ENCODE assay signal across 17 cellular contexts in genomic region chr3:111210003-111210699, GRCh38.
DNase-seq lines count a peak whose midpoint lies in the region; ATAC-seq and TF ChIP-seq lines count a peak whose summit lies in the region.
"Had no signal": no experiment of that assay in that cellular context is flagged by ENCODE, and none has a peak within 500 bp of the region (broad histone marks: within the 10 kb centered on the region; RNA-seq: fewer than 3 reads in every experiment).

No MANE protein-coding gene starts in this region.

- no peak overlapping the region for H4K8ac ChIP-seq in IMR-90 (ENCODE audit: low read depth in 2 of 2, low read length in 2 of 2)

- no peak overlapping the region for H2BK120ac ChIP-seq in IMR-90 (ENCODE audit: low read depth, low read length)

- no peak overlapping the region for H3K14ac ChIP-seq in IMR-90 (replicated peaks; ENCODE audit: low read depth, low read length)

- H2BK15ac ChIP-seq in IMR-90 (ENCODE audit: low read depth, low read length): no peak overlapping the region

- no peak overlapping the region for H2BK20ac ChIP-seq in IMR-90 (ENCODE audit: low read depth, low read length)

- ATAC-seq in DND-41 (ENCODE audit: insufficient read depth, low read depth) (no peak), IMR-90 (ENCODE audit: low read depth) (peak; percentile 67), heart right ventricle (no peak), natural killer cell (no peak)
- ATAC-seq: activated T-helper 17 cell treated with anti-CD3 and anti-CD28 coated beads, Interleukin-2, amount 50 U/mL, for 72 hours; CD8-positive, alpha-beta T cell; HepG2; natural killer cell treated with Interleukin-12 subunit alpha and Interleukin-12 subunit beta and Interleukin-15 and Interleukin-18, amount 100 ng/mL, for 72 hours had no signal

- H4K5ac ChIP-seq in IMR-90 (ENCODE audit: low read depth, low read length): no peak overlapping the region

- H3K23ac ChIP-seq in IMR-90 (ENCODE audit: low read depth, low read length): no peak overlapping the region

- no peak for TF ChIP-seq EP300 in ovary (IDR thresholded peaks at IDR 0.05)

- no peak overlapping the region for H3K56ac ChIP-seq in IMR-90 (ENCODE audit: extremely low read depth, insufficient read depth, low read length)

- dilution Hi-C loops in IMR-90 (cut with HindIII; ENCODE audit: low sequenced_read_pairs, unreplicated experiment): no loop called here

- H2BK5ac ChIP-seq in IMR-90 (ENCODE audit: low read depth, low read length, poor library complexity, severe bottlenecking): peak overlapping the region; percentile 29

- no peaks in the 10 kb centered on the region for H3K4me1 ChIP-seq in DND-41 (ENCODE audit: insufficient read depth, low read length)
- H3K4me1 ChIP-seq in IMR-90 (ENCODE audit: control insufficient read depth, insufficient read depth, low read length): peaks cover 5% of the 10 kb centered on the region
- no peaks in the 10 kb centered on the region for H3K4me1 ChIP-seq in heart right ventricle
- H3K4me1 ChIP-seq in ovary (ENCODE audit: insufficient read depth): no peaks in the 10 kb centered on the region

- no CpG with 5 or more reads among the region's 1 CpG for WGBS in IMR-90 (ENCODE audit: extremely low coverage in 2 of 2, insufficient read length in 1 of 2), 2 experiments
- 55 to 91% methylated on average over 1 of the region's 1 CpG for WGBS in heart right ventricle, 2 donors
- WGBS in ovary, 3 donors: 74 to 78% (median 75%) methylated on average over 1 of the region's 1 CpG

- POLR2A ChIA-PET in IMR-90 (lab: Charles Lee; ENCODE audit: unreplicated experiment): no interaction called here

- H3K4me3 ChIP-seq in DND-41 (ENCODE audit: low read depth in 1 of 2, low read length in 2 of 2): no peak overlapping the region
- H3K4me3 ChIP-seq in IMR-90 (ENCODE audit: insufficient read depth, low read depth, low read length): no peak overlapping the region
- H3K4me3 ChIP-seq in heart right ventricle: no peak overlapping the region
- H3K4me3 ChIP-seq in ovary: no peak overlapping the region
- H3K4me3 ChIP-seq: skin epidermis had no signal

- no peaks in the 10 kb centered on the region for H3K27me3 ChIP-seq in DND-41 (ENCODE audit: insufficient read depth, low read length, poor library complexity)
- no peaks in the 10 kb centered on the region for H3K27me3 ChIP-seq in IMR-90 (ENCODE audit: control insufficient read depth, insufficient read depth, low read length)
- H3K27me3 ChIP-seq in heart right ventricle: no peaks in the 10 kb centered on the region
- no peaks in the 10 kb centered on the region for H3K27me3 ChIP-seq in ovary

- no peak overlapping the region for H3K4me3 Mint-ChIP-seq in natural killer cell
- H3K4me3 Mint-ChIP-seq: activated T-helper 17 cell treated with anti-CD3 and anti-CD28 coated beads, Interleukin-2, amount 50 U/mL, for 72 hours; CD8-positive, alpha-beta T cell; natural killer cell treated with Interleukin-12 subunit alpha and Interleukin-12 subunit beta and Interleukin-15 and Interleukin-18, amount 100 ng/mL, for 72 hours had no signal

- no peak overlapping the region for H3K27ac Mint-ChIP-seq in natural killer cell
- H3K27ac Mint-ChIP-seq: activated T-helper 17 cell treated with anti-CD3 and anti-CD28 coated beads, Interleukin-2, amount 50 U/mL, for 72 hours; CD8-positive, alpha-beta T cell; natural killer cell treated with Interleukin-12 subunit alpha and Interleukin-12 subunit beta and Interleukin-15 and Interleukin-18, amount 100 ng/mL, for 72 hours had no signal

- no peak overlapping the region for H4K91ac ChIP-seq in IMR-90 (ENCODE audit: insufficient read depth, low read depth, low read length)

- no peak overlapping the region for H3K4me2 ChIP-seq in DND-41 (ENCODE audit: insufficient read depth, low read length)
- peak overlapping the region; percentile 39; the same call in 1 of the 2 replicates for H3K4me2 ChIP-seq in IMR-90 (ENCODE audit: low read depth, low read length)

- in situ Hi-C loops in IMR-90 (cut with MboI; ENCODE audit: low sequenced_read_pairs): no loop called here

- no peak overlapping the region; the same call in 1 of the 2 replicates for H3K4ac ChIP-seq in IMR-90 (ENCODE audit: low read depth, low read length)

- H4K20me1 ChIP-seq in DND-41 (ENCODE audit: insufficient read depth, low read length) (no peaks in the 10 kb centered on the region), IMR-90 (ENCODE audit: insufficient read depth, low read length) (no peaks in the 10 kb centered on the region)

- H3K9me3 ChIP-seq in DND-41 (ENCODE audit: insufficient read depth, low read length, severe bottlenecking): no peaks in the 10 kb centered on the region
- no peaks in the 10 kb centered on the region for H3K9me3 ChIP-seq in IMR-90 (ENCODE audit: control insufficient read depth, insufficient read depth, low read length)
- no peaks in the 10 kb centered on the region for H3K9me3 ChIP-seq in heart right ventricle
- no peaks in the 10 kb centered on the region for H3K9me3 ChIP-seq in ovary

- H3K27ac ChIP-seq in DND-41 (ENCODE audit: low read length) (no peak overlapping the region), IMR-90 (ENCODE audit: insufficient read depth, low read length) (no peak overlapping the region), heart right ventricle (no peak overlapping the region), ovary (no peak overlapping the region)
- H3K27ac ChIP-seq: RWPE1, skin epidermis had no signal

- no TSS peak for BruUV-seq in IMR-90 (replicated peaks; lab: Mats Ljungman, UMichigan)

- DNase-seq in DND-41 (peak; percentile 18), IMR-90 (peak; percentile 76), amniotic epithelial cell (ENCODE audit: low read depth) (peak; percentile 90), iris pigment epithelial cell (ENCODE audit: low read depth) (peak; percentile 91), COR-L47 (lab: John Stamatoyannopoulos, UW) (no peak), heart right ventricle (no peak), ovary (no peak), natural killer cell (no peak)
- DNase-seq: activated CD4-positive, alpha-beta T cell treated with anti-CD3 and anti-CD28 coated beads, Interleukin-2, amount 50 U/mL, for 4 hours; CD8-positive, alpha-beta T cell; NCI-H510A treated with DMSO at 0.1 percent for 48 hours; T-helper 9 cell had no signal

- no peaks in the 10 kb centered on the region for H3K9me3 Mint-ChIP-seq in natural killer cell
- H3K9me3 Mint-ChIP-seq: activated T-helper 17 cell treated with anti-CD3 and anti-CD28 coated beads, Interleukin-2, amount 50 U/mL, for 72 hours; CD8-positive, alpha-beta T cell; natural killer cell treated with Interleukin-12 subunit alpha and Interleukin-12 subunit beta and Interleukin-15 and Interleukin-18, amount 100 ng/mL, for 72 hours had no signal

- no peak overlapping the region for H2AK9ac ChIP-seq in IMR-90 (replicated peaks; ENCODE audit: low read depth, low read length, poor library complexity)

- H3K9ac ChIP-seq in DND-41 (ENCODE audit: low read depth, low read length) (no peak overlapping the region), IMR-90 (ENCODE audit: low read depth, low read length) (no peak overlapping the region)

- H3K79me1 ChIP-seq in IMR-90 (ENCODE audit: low read depth in 1 of 2, low read length in 2 of 2): no peaks in the 10 kb centered on the region

- H3K79me2 ChIP-seq in DND-41 (ENCODE audit: insufficient read depth, low read length): no peaks in the 10 kb centered on the region

- no peak overlapping the region for H2AK5ac ChIP-seq in IMR-90 (ENCODE audit: low read depth, low read length)

- no peaks in the 10 kb centered on the region for H3K4me1 Mint-ChIP-seq in natural killer cell
- H3K4me1 Mint-ChIP-seq: activated T-helper 17 cell treated with anti-CD3 and anti-CD28 coated beads, Interleukin-2, amount 50 U/mL, for 72 hours had no signal

- CTCF ChIA-PET in IMR-90 (lab: Yijun Ruan, JAX): no interaction called here

- H3K18ac ChIP-seq in IMR-90 (ENCODE audit: low read depth, low read length): no peak overlapping the region; the same call in 1 of the 2 replicates

- H3K36me3 Mint-ChIP-seq in natural killer cell: no peaks in the 10 kb centered on the region
- H3K36me3 Mint-ChIP-seq: CD8-positive, alpha-beta T cell; natural killer cell treated with Interleukin-12 subunit alpha and Interleukin-12 subunit beta and Interleukin-15 and Interleukin-18, amount 100 ng/mL, for 72 hours had no signal

- H3K36me3 ChIP-seq in DND-41 (ENCODE audit: insufficient read depth, low read length) (no peaks in the 10 kb centered on the region), IMR-90 (ENCODE audit: control insufficient read depth, insufficient read depth, low read length) (no peaks in the 10 kb centered on the region), heart right ventricle (no peaks in the 10 kb centered on the region), ovary (no peaks in the 10 kb centered on the region)

- TF ChIP-seq CTCF in DND-41 (IDR thresholded peaks at IDR 0.05; ENCODE audit: borderline replicate concordance, extremely low read depth, low read length, poor library complexity, severe bottlenecking) (peak; percentile 33), IMR-90 (conservative IDR thresholded peaks at IDR 0.05; ENCODE audit: low read depth, low read length) (peak; percentile 17; the same call in 1 of the 2 replicates), heart right ventricle (IDR thresholded peaks at IDR 0.05) (no peak), ovary (IDR thresholded peaks at IDR 0.05) (no peak), natural killer cell (IDR thresholded peaks at IDR 0.05) (no peak)

- H3K9me1 ChIP-seq in IMR-90 (ENCODE audit: insufficient read depth, low read length): peaks cover 16% of the 10 kb centered on the region; the same call in 1 of the 2 replicates

- H3K27me3 Mint-ChIP-seq in natural killer cell (ENCODE audit: low read depth in 2 of 2): no peaks in the 10 kb centered on the region
- H3K27me3 Mint-ChIP-seq: activated T-helper 17 cell treated with anti-CD3 and anti-CD28 coated beads, Interleukin-2, amount 50 U/mL, for 72 hours; natural killer cell treated with Interleukin-12 subunit alpha and Interleukin-12 subunit beta and Interleukin-15 and Interleukin-18, amount 100 ng/mL, for 72 hours had no signal

- TF ChIP-seq POLR2A in IMR-90 (IDR thresholded peaks at IDR 0.05; ENCODE audit: low read depth, low read length): no peak
- no peak for TF ChIP-seq POLR2A in ovary (IDR thresholded peaks at IDR 0.05)

- intact Hi-C loops in IMR-90 (cut with micrococcal nuclease): no loop called here
- intact Hi-C loops in heart right ventricle (cut with DNase I): no loop called here
- intact Hi-C loops in ovary (cut with DNase I): no loop called here
- intact Hi-C loops in natural killer cell (cut with micrococcal nuclease): no loop called here

- H2AFZ ChIP-seq in DND-41 (ENCODE audit: low read depth, low read length): no peak overlapping the region
- no peak overlapping the region for H2AFZ ChIP-seq in IMR-90 (replicated peaks; ENCODE audit: low read length, poor library complexity)

- no peak for TF ChIP-seq RAD21 in IMR-90 (IDR thresholded peaks at IDR 0.05; ENCODE audit: low read length)

TF ChIP-seq in IMR-90, 13 proteins besides CTCF, POLR2A, EP300 and RAD21 (continues in another document):
- TF ChIP-seq CEBPB (IDR thresholded peaks at IDR 0.05; ENCODE audit: low read depth, low read length): peak; percentile 91

Comparison
In these comparisons a context has a peak if more than half of its experiments do, and no peak if none do; other contexts are left out.
1. DNase-seq: peak in DND-41 (single experiment), IMR-90 (single experiment), amniotic epithelial cell (single experiment) and iris pigment epithelial cell (single experiment); none in COR-L47 (single experiment), heart right ventricle (0 of 2), ovary (0 of 5) and natural killer cell (single experiment).
2. CTCF ChIP-seq: peak in DND-41 (single experiment) and IMR-90 (single experiment); none in heart right ventricle (0 of 9), ovary (0 of 3) and natural killer cell (single experiment).